17 cellular contexts compared by ENCODE assay signal in the genomic region with DNA sequence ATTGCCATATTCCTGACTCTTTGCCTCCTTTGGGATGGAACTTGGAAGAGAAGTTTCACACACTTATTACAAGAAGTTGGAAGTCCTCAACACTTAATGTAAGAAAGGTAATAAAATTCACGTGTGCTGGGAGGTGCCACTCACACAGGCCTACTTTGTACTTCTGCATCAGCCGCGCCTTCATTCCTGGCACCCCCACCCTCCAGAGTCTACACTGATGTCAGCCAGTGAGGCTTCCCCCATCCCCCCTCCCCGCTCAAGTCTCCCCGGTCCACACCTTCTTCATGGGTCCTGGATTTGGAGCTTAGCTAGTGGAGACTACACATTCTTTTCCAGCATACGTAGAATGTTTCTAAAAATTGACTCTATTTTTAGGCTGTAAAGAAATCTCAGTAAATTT. TPM values are rescaled to one million over a fixed set of nuclear protein-coding genes. Genes with fewer than 3 reads are reported as not detected.
DNase-seq lines count a peak whose midpoint lies in the region; ATAC-seq and TF ChIP-seq lines count a peak whose summit lies in the region.
"Had no signal": no experiment of that assay in that cellular context is flagged by ENCODE, and none has a peak within 500 bp of the region (broad histone marks: within the 10 kb centered on the region; RNA-seq: fewer than 3 reads in every experiment).

No MANE protein-coding gene starts in this region.

- H3K9me3 ChIP-seq in HCT116 (ENCODE audit: control insufficient read depth in 1 of 2, insufficient read depth in 1 of 2, low read depth in 1 of 2, low read length in 2 of 2): no peaks in the 10 kb centered on the region
- H3K9me3 ChIP-seq in lung (ENCODE audit: control insufficient read depth in 2 of 2, insufficient read depth in 1 of 2, low read length in 1 of 2): no peaks in the 10 kb centered on the region
- H3K9me3 ChIP-seq: A549 had no signal

- H3K27ac ChIP-seq in HCT116 (ENCODE audit: low read depth, low read length): no peak overlapping the region
- H3K27ac ChIP-seq in lung (ENCODE audit: low read depth in 1 of 2, low read length in 1 of 2): peak overlapping the region in 1 of 2 donors; percentile 50
- H3K27ac ChIP-seq: A549 had no signal

- no peak overlapping the region for H3K4me3 Mint-ChIP-seq in type B pancreatic cell

- peaks cover 0 to 10% of the 10 kb centered on the region in 2 experiments; a peak in 3 of 4 replicates for H3K4me1 ChIP-seq in HCT116 (ENCODE audit: control insufficient read depth in 1 of 2, insufficient read depth in 2 of 2, low read length in 2 of 2)
- no peaks in the 10 kb centered on the region for H3K4me1 ChIP-seq in lung (ENCODE audit: control insufficient read depth in 2 of 2, insufficient read depth in 2 of 2, low read length in 2 of 2)

- H3K36me3 Mint-ChIP-seq in type B pancreatic cell: no peaks in the 10 kb centered on the region

- H3K4me3 ChIP-seq in HCT116 (replicated peaks in 1 of 2; ENCODE audit: low read depth in 1 of 2, low read length in 2 of 2) (no peak overlapping the region), lung (no peak overlapping the region)
- H3K4me3 ChIP-seq: A549 had no signal

- no peaks in the 10 kb centered on the region for H3K27me3 ChIP-seq in HCT116 (ENCODE audit: insufficient read depth, low read length)
- no peaks in the 10 kb centered on the region for H3K27me3 ChIP-seq in lung (ENCODE audit: control insufficient read depth, insufficient read depth)

- peak overlapping the region; percentile 10 for H2AFZ ChIP-seq in HCT116 (ENCODE audit: low read depth, low read length, poor library complexity, severe bottlenecking)

- POLR2A ChIA-PET in HCT116 (lab: Charles Lee): interaction anchor here (1.7 kb wide), 1 partner anchor 216 kb away, joined by 3 read pairs; no protein-coding TSS in a partner anchor

- BruUV-seq in HCT116 (replicated peaks; lab: Mats Ljungman, UMichigan): no TSS peak

- TF ChIP-seq CTCF in HCT116 (IDR thresholded peaks at IDR 0.05 in 2 of 3, conservative IDR thresholded peaks at IDR 0.05 in 1 of 3; ENCODE audit: borderline replicate concordance in 1 of 3, insufficient read depth in 1 of 3, low read depth in 2 of 3, low read length in 2 of 3) (no peak), lung (IDR thresholded peaks at IDR 0.05; ENCODE audit: control extremely low read depth, extremely low read depth) (no peak), type B pancreatic cell (conservative IDR thresholded peaks at IDR 0.05) (no peak)

- RAD21 ChIA-PET in HCT116 (lab: Charles Lee; ENCODE audit: low non-redundant PET in 1 of 2, low total read pairs in 2 of 2, uncharacterized antibody in 2 of 2, unreplicated experiment in 2 of 2): no interaction called here

- peak overlapping the region; percentile 70 for H3K27ac Mint-ChIP-seq in type B pancreatic cell

- no peak overlapping the region for H3K9ac ChIP-seq in HCT116 (ENCODE audit: low read length)

- H3K9me2 ChIP-seq in HCT116 (ENCODE audit: insufficient read depth): no peaks in the 10 kb centered on the region

- ATAC-seq in HCT116 (no peak), lung (ENCODE audit: insufficient read depth, low FRiP score) (no peak)
- ATAC-seq: A549 had no signal

- TF ChIP-seq RAD21 in HCT116 (IDR thresholded peaks at IDR 0.05; ENCODE audit: low read depth): no peak

- H4K20me1 ChIP-seq in HCT116 (ENCODE audit: insufficient read depth): no peaks in the 10 kb centered on the region

- no peaks in the 10 kb centered on the region for H3K27me3 Mint-ChIP-seq in type B pancreatic cell

- H3K9me3 Mint-ChIP-seq in type B pancreatic cell: no peaks in the 10 kb centered on the region

- intact Hi-C loops in HCT116 (cut with micrococcal nuclease): no loop called here

- peaks cover 6% of the 10 kb centered on the region for H3K4me1 Mint-ChIP-seq in type B pancreatic cell (ENCODE audit: unreplicated experiment)

- TF ChIP-seq POLR2A in HCT116 (IDR thresholded peaks at IDR 0.05; ENCODE audit: borderline replicate concordance, extremely low read depth, insufficient read depth, insufficient read length): no peak

- CTCF ChIA-PET in HCT116 (lab: Charles Lee): no interaction called here

- no peak overlapping the region for H3K4me2 ChIP-seq in HCT116 (ENCODE audit: low read length)
- H3K4me2 ChIP-seq: A549 had no signal

- DNase-seq in HCT116 (ENCODE audit: low read depth, low spot score) (no peak), SW480 (ENCODE audit: low spot score) (peak; percentile 51), lung (ENCODE audit: low spot score) (peak; percentile 65), type B pancreatic cell (ENCODE audit: extremely low spot score, unreplicated experiment) (no peak), germinal center (ENCODE audit: low spot score) (no peak), DMS114 treated with DMSO at 0.1 percent for 48 hours (lab: John Stamatoyannopoulos, UW; ENCODE audit: unreplicated experiment) (no peak)
- DNase-seq in activated CD8-positive, alpha-beta memory T cell treated with anti-CD3 and anti-CD28 coated beads for 24 hours: no peak
- DNase-seq in activated naive CD4-positive, alpha-beta T cell treated with Interleukin-2 at 50 U/mL for 16 hours: no peak
- DNase-seq: C1 segment of cervical spinal cord, DMS 273 treated with DMSO at 0.1 percent for 48 hours, GF-D8, GOT3, NCI-H187, NCI-H226, NCI-H524 treated with DMSO at 0.1 percent for 48 hours, SHP77 treated with DMSO at 0.1 percent for 48 hours had no signal

- no peaks in the 10 kb centered on the region for H3K36me3 ChIP-seq in HCT116 (ENCODE audit: control insufficient read depth in 1 of 2, insufficient read depth in 2 of 2, low read length in 2 of 2)
- no peaks in the 10 kb centered on the region for H3K36me3 ChIP-seq in lung (ENCODE audit: control insufficient read depth in 2 of 2, insufficient read depth in 2 of 2, low read length in 2 of 2)

- H3K79me2 ChIP-seq in HCT116 (ENCODE audit: insufficient read depth, low read length): no peaks in the 10 kb centered on the region

- 67 to 83% methylated on average over 6 of the region's 6 CpGs for WGBS in lung, 2 donors

TF ChIP-seq in HCT116, 20 proteins besides CTCF, POLR2A, EP300 and RAD21 (continues in another document):
- no peak for TF ChIP-seq EZH2 (IDR thresholded peaks at IDR 0.05)
- no peak for TF ChIP-seq ELF1 (IDR thresholded peaks at IDR 0.05; ENCODE audit: borderline replicate concordance, low read depth)
- TF ChIP-seq YY1 (IDR thresholded peaks at IDR 0.05; ENCODE audit: extremely low read depth, insufficient replicate concordance, low read depth, low read length): no peak
- TF ChIP-seq EGR1 (IDR thresholded peaks at IDR 0.05; ENCODE audit: low read depth): no peak
- no peak for TF ChIP-seq JUND (IDR thresholded peaks at IDR 0.05)
- no peak for TF ChIP-seq SIN3A (IDR thresholded peaks at IDR 0.05; ENCODE audit: low read depth)
- no peak for TF ChIP-seq EZH2phosphoT487 (IDR thresholded peaks at IDR 0.05; ENCODE audit: borderline replicate concordance)
- TF ChIP-seq, protein P1, sequence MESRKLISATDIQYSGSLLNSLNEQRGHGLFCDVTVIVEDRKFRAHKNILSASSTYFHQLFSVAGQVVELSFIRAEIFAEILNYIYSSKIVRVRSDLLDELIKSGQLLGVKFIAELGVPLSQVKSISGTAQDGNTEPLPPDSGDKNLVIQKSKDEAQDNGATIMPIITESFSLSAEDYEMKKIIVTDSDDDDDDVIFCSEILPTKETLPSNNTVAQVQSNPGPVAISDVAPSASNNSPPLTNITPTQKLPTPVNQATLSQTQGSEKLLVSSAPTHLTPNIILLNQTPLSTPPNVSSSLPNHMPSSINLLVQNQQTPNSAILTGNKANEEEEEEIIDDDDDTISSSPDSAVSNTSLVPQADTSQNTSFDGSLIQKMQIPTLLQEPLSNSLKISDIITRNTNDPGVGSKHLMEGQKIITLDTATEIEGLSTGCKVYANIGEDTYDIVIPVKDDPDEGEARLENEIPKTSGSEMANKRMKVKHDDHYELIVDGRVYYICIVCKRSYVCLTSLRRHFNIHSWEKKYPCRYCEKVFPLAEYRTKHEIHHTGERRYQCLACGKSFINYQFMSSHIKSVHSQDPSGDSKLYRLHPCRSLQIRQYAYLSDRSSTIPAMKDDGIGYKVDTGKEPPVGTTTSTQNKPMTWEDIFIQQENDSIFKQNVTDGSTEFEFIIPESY (IDR thresholded peaks at IDR 0.05; ENCODE audit: extremely low read depth, insufficient replicate concordance, low read length): no peak
- TF ChIP-seq TCF7L2 (IDR thresholded peaks at IDR 0.05; ENCODE audit: borderline replicate concordance, extremely low read depth, insufficient read depth, insufficient read length): no peak
- TF ChIP-seq POLR2AphosphoS5 (IDR thresholded peaks at IDR 0.05; ENCODE audit: low read depth, low read length): no peak
- no peak for TF ChIP-seq SP1 (IDR thresholded peaks at IDR 0.05; ENCODE audit: low read depth)
- TF ChIP-seq, protein P2, sequence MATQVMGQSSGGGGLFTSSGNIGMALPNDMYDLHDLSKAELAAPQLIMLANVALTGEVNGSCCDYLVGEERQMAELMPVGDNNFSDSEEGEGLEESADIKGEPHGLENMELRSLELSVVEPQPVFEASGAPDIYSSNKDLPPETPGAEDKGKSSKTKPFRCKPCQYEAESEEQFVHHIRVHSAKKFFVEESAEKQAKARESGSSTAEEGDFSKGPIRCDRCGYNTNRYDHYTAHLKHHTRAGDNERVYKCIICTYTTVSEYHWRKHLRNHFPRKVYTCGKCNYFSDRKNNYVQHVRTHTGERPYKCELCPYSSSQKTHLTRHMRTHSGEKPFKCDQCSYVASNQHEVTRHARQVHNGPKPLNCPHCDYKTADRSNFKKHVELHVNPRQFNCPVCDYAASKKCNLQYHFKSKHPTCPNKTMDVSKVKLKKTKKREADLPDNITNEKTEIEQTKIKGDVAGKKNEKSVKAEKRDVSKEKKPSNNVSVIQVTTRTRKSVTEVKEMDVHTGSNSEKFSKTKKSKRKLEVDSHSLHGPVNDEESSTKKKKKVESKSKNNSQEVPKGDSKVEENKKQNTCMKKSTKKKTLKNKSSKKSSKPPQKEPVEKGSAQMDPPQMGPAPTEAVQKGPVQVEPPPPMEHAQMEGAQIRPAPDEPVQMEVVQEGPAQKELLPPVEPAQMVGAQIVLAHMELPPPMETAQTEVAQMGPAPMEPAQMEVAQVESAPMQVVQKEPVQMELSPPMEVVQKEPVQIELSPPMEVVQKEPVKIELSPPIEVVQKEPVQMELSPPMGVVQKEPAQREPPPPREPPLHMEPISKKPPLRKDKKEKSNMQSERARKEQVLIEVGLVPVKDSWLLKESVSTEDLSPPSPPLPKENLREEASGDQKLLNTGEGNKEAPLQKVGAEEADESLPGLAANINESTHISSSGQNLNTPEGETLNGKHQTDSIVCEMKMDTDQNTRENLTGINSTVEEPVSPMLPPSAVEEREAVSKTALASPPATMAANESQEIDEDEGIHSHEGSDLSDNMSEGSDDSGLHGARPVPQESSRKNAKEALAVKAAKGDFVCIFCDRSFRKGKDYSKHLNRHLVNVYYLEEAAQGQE (IDR thresholded peaks at IDR 0.05; ENCODE audit: low read depth): no peak
- no peak for TF ChIP-seq SRF (IDR thresholded peaks at IDR 0.05; ENCODE audit: low read depth)
- TF ChIP-seq ZFX (IDR thresholded peaks at IDR 0.05): no peak

RNA-seq across cellular contexts. Expression of a gene that starts 24.8 kb away (rescaled TPM):
- total RNA-seq in HCT116 (2021; ENCODE audit: unreplicated experiment): 13.8 TPM
- 17.0 and 21.0 TPM in 2 replicates for polyA plus RNA-seq in HCT116 (2012)
- 1 to 10 TPM in 1 of 2 donors, under 1 TPM in 1; 0.74 to 1.6 TPM for total RNA-seq in lung
- polyA plus RNA-seq in lung: 1 to 10 TPM; 1.0 to 1.2 TPM
- total RNA-seq in type B pancreatic cell (ENCODE audit: low replicate concordance): 0.67 and 2.7 TPM in 2 replicates

Comparison
In these comparisons a context has a peak if more than half of its experiments do, and no peak if none do; other contexts are left out.
1. DNase-seq: peak in SW480 (single experiment) and lung (single experiment); none in HCT116 (single experiment), type B pancreatic cell (single experiment), germinal center (single experiment), activated CD8-positive, alpha-beta memory T cell treated with anti-CD3 and anti-CD28 coated beads for 24 hours (single experiment), activated naive CD4-positive, alpha-beta T cell treated with Interleukin-2 at 50 U/mL for 16 hours (single experiment) and DMS114 treated with DMSO at 0.1 percent for 48 hours (single experiment).